In genomic region chr3:46480481-46481195, GRCh38 we compare ENCODE assay signal across 20 cellular contexts. TPM values are rescaled to one million over a fixed set of nuclear protein-coding genes. Genes with fewer than 3 reads are reported as not detected.
"Had no signal": no experiment of that assay in that cellular context is flagged by ENCODE, and none has a peak within 500 bp of the region (broad histone marks: within the 10 kb centered on the region; RNA-seq: fewer than 3 reads in every experiment).

No MANE protein-coding gene starts in this region.

- DNase-seq: activated CD4-positive, alpha-beta T cell treated with anti-CD3 and anti-CD28 coated beads, Interleukin-2, amount 50 U/mL, for 1 hour; activated effector memory CD4-positive, alpha-beta T cell treated with anti-CD3 and anti-CD28 coated beads, Interleukin-2, amount 50 U/mL, for 16 hours; activated T-cell treated with anti-CD3 and anti-CD28 coated beads, Interleukin-2, amount 50 U/mL, for 1 hour; brain microvascular endothelial cell; mucosa of descending colon; natural killer cell; ovary; stimulated activated CD4-positive, alpha-beta T cell treated with anti-CD3 and anti-CD28 coated beads, Interleukin-15, amount 100 ng/mL, for 24 hours; stimulated activated CD4-positive, alpha-beta T cell treated with anti-CD3 and anti-CD28 coated beads, Interleukin-4, amount 100 ng/mL, for 24 hours; stomach; SW 1271; tibial artery; uterus had no signal

- H3K4me3 Mint-ChIP-seq: activated naive CD8-positive, alpha-beta T cell; natural killer cell; T-helper 2 cell treated with Interferon-gamma antibody and Interleukin-4, amounts not matched to agents 5 μg/mL and 100 μg/mL, for 36 hours had no signal

- H3K27me3 ChIP-seq: brain microvascular endothelial cell, ovary, uterus had no signal

- H3K4me1 ChIP-seq: gastroesophageal sphincter, tibial artery, uterus had no signal

- H3K4me3 ChIP-seq: gastroesophageal sphincter, lung, mucosa of descending colon, ovary, stomach, tibial artery, uterus had no signal

- H3K27ac Mint-ChIP-seq: activated naive CD8-positive, alpha-beta T cell; natural killer cell; T-helper 2 cell treated with Interferon-gamma antibody and Interleukin-4, amounts not matched to agents 5 μg/mL and 100 μg/mL, for 36 hours had no signal

- H3K27ac ChIP-seq: brain microvascular endothelial cell, gastroesophageal sphincter, ovary, stomach, tibial artery, uterus had no signal

- H3K36me3 Mint-ChIP-seq: activated naive CD8-positive, alpha-beta T cell had no signal

- H3K4me1 Mint-ChIP-seq: natural killer cell had no signal

- H3K9me3 ChIP-seq: gastroesophageal sphincter, mucosa of descending colon, ovary, stomach, tibial artery, uterus had no signal

- H3K36me3 ChIP-seq: brain microvascular endothelial cell, gastroesophageal sphincter, ovary, stomach, tibial artery, uterus had no signal

- ATAC-seq: gastroesophageal sphincter, mucosa of descending colon, natural killer cell had no signal

RNA-seq across cellular contexts. Expression of gene LTF, which starts 15.9 kb away (rescaled TPM):
- total RNA-seq: chondrocyte, fibroblast of lung had no signal
- polyA plus RNA-seq: fibroblast of lung had no signal

RNA-seq across cellular contexts. Expression of gene RTP3, which starts 17.1 kb away (rescaled TPM):
- total RNA-seq: chondrocyte, fibroblast of lung, gastroesophageal sphincter, lung, mucosa of descending colon, natural killer cell, ovary, renal cortical epithelial cell, stomach, uterus had no signal
- polyA plus RNA-seq: fibroblast of lung, lung, ovary, stomach had no signal
